Comparison of ENCODE assay signal across 8 cellular contexts in the genomic region with DNA sequence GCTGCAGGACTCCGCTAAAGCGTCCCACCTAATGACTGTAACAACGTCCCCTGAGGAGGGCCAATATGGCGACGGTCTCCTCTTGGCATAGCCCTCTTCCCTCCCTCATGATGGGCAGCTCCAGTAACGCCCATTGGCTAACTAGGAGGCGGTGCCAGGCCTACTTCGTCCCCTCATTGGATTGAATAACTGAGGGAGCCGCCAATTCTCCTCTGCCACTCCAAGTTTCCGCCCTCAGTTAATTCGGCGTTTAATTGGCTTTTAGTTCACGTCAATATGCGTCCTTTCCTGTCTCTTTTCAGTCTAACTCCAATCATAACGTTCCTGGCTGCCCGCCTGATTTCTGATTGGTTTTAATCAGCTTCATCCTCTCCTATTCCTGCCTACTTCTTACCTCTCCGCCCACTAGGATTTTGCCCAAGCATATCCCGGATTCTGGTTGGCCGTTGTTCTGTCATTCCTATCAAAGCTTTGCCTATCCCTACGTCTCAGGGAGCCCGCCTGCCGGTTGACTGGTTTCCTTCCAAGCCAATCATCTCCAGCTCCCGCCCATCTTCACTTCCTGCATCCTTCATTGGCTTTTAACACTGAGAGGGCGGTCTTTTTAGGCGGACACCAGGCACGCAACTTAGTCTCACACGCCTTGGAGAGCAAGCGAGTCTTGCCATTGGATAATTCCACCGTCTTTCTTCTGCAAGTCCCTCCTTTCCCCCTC. TPM values are rescaled to one million over a fixed set of nuclear protein-coding genes. Genes with fewer than 3 reads are reported as not detected.
DNase-seq lines count a peak whose midpoint lies in the region; ATAC-seq, FAIRE-seq and TF ChIP-seq lines count a peak whose summit lies in the region.

No MANE protein-coding gene starts in this region.

- H3K4me1 ChIP-seq in A673 (ENCODE audit: insufficient read depth, low read length, poor library complexity, severe bottlenecking), result peaks cover 26% of the 10 kb centered on the region
- H3K4me1 ChIP-seq in iPS-15b (ENCODE audit: control insufficient read depth, insufficient read depth, low read length), result peaks cover 17% of the 10 kb centered on the region

- H3K36me3 ChIP-seq in A673 (ENCODE audit: insufficient read depth, low read length, poor library complexity, severe bottlenecking) (peaks cover 29% of the 10 kb centered on the region), iPS-15b (ENCODE audit: control insufficient read depth, insufficient read depth, low read length) (peaks cover 21% of the 10 kb centered on the region)

- POLR2A ChIA-PET in A673 (lab: Charles Lee; ENCODE audit: low non-redundant PET), result interaction anchor here (0.6 to 1.0 kb wide), 5 partner anchors 23 to 121 kb away, joined by 3 to 8 read pairs (median 7); a partner anchor contains a TSS

- H3K27me3 ChIP-seq in A673 (replicated peaks; ENCODE audit: insufficient read depth, low read depth, low read length, poor library complexity) (no peaks in the 10 kb centered on the region), iPS-15b (ENCODE audit: control insufficient read depth, insufficient read depth, low read length) (no peaks in the 10 kb centered on the region)

- ATAC-seq in GM18858 (IDR thresholded peaks at IDR 0.05; ENCODE audit: unreplicated experiment) (peak; percentile 61), HG03064 (IDR thresholded peaks at IDR 0.05; ENCODE audit: low read depth, unreplicated experiment) (peak; percentile 61)

- in situ Hi-C loops in T47D (cut with HindIII; ENCODE audit: low pct_unique_long_range_greater_than_20kb, low sequenced_read_pairs), result no loop called here

- FAIRE-seq in TTC549 (lab: Jason Lieb, UNC), result peak; percentile 98

- no peak for TF ChIP-seq CTCF in A673 (conservative IDR thresholded peaks at IDR 0.05; ENCODE audit: low read depth, low read length)

- BruUV-seq in A673 (replicated peaks; lab: Mats Ljungman, UMichigan), result no TSS peak

- intact Hi-C loops in A673 (cut with micrococcal nuclease; ENCODE audit: unreplicated experiment), result no loop called here

- H3K4me3 ChIP-seq in A673 (ENCODE audit: low read depth, low read length, poor library complexity, severe bottlenecking), result peak overlapping the region; percentile 77
- H3K4me3 ChIP-seq in iPS-15b (ENCODE audit: low read depth, low read length), result peak overlapping the region; percentile 77
- peak overlapping the region; percentile 58 for H3K4me3 ChIP-seq in skeletal muscle cell (ENCODE audit: low read depth, low read length)

- CTCF ChIA-PET in A673 (lab: Charles Lee), result interaction anchor here (0.5 to 1.5 kb wide), 7 partner anchors 27 to 314 kb away, joined by 3 to 7 read pairs (median 5); no protein-coding TSS in a partner anchor

- peak overlapping the region; percentile 80 for H3K9ac ChIP-seq in iPS-15b (ENCODE audit: low read depth, low read length)

- DNase-seq in A673 (ENCODE audit: low spot score) (peak; percentile 100), NCI-H2107 (lab: John Stamatoyannopoulos, UW) (peak; percentile 100), T47D (ENCODE audit: low read depth in 1 of 2, low spot score in 1 of 2) (peak; percentile 90 to 100), skeletal muscle cell (ENCODE audit: low read depth) (peak; percentile 100)

- H3K9me3 ChIP-seq in A673 (ENCODE audit: low read depth, low read length, poor library complexity, severe bottlenecking), result no peaks in the 10 kb centered on the region
- no peaks in the 10 kb centered on the region for H3K9me3 ChIP-seq in iPS-15b (ENCODE audit: control insufficient read depth, insufficient read depth, low read length)

- peak overlapping the region; percentile 98 for H3K27ac ChIP-seq in A673 (ENCODE audit: low read depth, low read length, poor library complexity, severe bottlenecking)

RNA-seq across cellular contexts. Expression of a gene that starts 0.4 kb away (rescaled TPM):
- 78.4 and 80.9 TPM in 2 replicates for total RNA-seq in A673 (2021)

RNA-seq across cellular contexts. Expression of a gene that starts 43.4 kb away (rescaled TPM):
- not detected in 2 replicates for total RNA-seq in A673 (2021)

RNA-seq across cellular contexts. Expression of a gene that starts 44.1 kb away (rescaled TPM):
- not detected in 2 replicates for total RNA-seq in A673 (2021)

RNA-seq across cellular contexts. Expression of a gene that starts 58.1 kb away (rescaled TPM):
- 94.2 and 104 TPM in 2 replicates for total RNA-seq in A673 (2021)

Comparison
In these comparisons a context has a peak if more than half of its experiments do, and no peak if none do; other contexts are left out.
1. Peak in every context shown above with its lines: DNase-seq, ATAC-seq, H3K4me3 ChIP-seq and H3K27ac ChIP-seq.